17 cellular contexts compared by ENCODE assay signal in the genomic region with DNA sequence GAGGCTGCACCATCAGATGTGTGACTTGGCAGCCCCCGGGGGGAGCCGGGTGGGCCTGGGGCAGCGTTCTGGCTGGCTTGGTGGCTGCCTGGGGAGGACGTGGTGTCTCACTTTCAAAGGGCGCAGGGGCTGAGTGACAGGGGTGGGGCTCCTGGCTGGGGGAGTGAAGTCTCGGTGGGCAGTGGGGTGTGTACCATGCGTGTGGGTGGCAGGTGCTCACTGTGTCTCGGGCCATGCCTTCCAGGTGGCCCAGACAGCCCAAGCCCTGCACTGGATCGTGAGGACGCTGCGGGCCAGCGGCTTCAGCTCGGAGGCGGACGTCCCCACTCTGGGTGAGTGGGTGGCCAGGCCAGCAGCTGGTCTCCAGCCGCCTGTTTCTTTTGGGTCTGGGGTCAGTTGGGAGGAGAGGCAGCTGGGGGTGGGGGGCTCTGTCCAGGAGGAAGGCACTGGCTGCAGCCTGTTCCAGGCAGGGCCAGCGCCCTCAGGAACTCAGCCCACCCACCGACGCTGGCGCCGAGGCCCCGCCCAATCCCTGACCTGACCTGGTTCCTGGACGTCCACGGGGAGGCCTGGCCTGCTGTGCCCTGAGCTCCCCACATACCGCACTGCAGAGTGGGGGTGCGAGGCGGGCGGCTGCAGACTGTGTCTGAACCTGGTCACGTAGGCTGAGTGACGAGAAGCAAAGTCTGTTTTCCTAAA. TPM values are rescaled to one million over a fixed set of nuclear protein-coding genes. Genes with fewer than 3 reads are reported as not detected.
A peak's percentile ranks its signal among the peaks of the same experiment; 100 is the strongest.
DNase-seq lines count a peak whose midpoint lies in the region; ATAC-seq and TF ChIP-seq lines count a peak whose summit lies in the region.
"Had no signal": no experiment of that assay in that cellular context is flagged by ENCODE, and none has a peak within 500 bp of the region (broad histone marks: within the 10 kb centered on the region; RNA-seq: fewer than 3 reads in every experiment).

No MANE protein-coding gene starts in this region.

- POLR2A ChIA-PET in OCI-LY7 (lab: Charles Lee) = interaction anchor here (0.6 kb wide), 1 partner anchor 45 kb away, joined by 4 read pairs; no protein-coding TSS in a partner anchor

- DNase-seq in ecto neural progenitor cell (ENCODE audit: low spot score) (peak; percentile 54), psoas muscle (peak in 1 of 2 donors; percentile 45), C1 segment of cervical spinal cord (lab: John Stamatoyannopoulos, UW) (no peak), OCI-LY7 (ENCODE audit: low spot score) (no peak)
- DNase-seq: activated CD4-positive, alpha-beta memory T cell treated with anti-CD3 and anti-CD28 coated beads for 36 hours; activated T-cell treated with anti-CD3 and anti-CD28 coated beads, Interleukin-2, amount 50 U/mL, for 72 hours; effector memory CD4-positive, alpha-beta T cell; GOT3; heart right ventricle; midbrain; NCI-H1105 treated with DMSO at 0.1 percent for 48 hours; NCI-H748 treated with DMSO at 0.1 percent for 48 hours had no signal

- intact Hi-C loops in psoas muscle (cut with DNase I) = no loop called here
- intact Hi-C loops in OCI-LY7 (cut with micrococcal nuclease; ENCODE audit: unreplicated experiment) = loop anchor here (5.0 kb wide), 2 partner anchors 82 to 1218 kb away; a partner anchor contains a TSS

- H3K9me3 ChIP-seq in BLaER1 = peaks cover 24% of the 10 kb centered on the region
- H3K9me3 ChIP-seq in psoas muscle = peaks cover 6% of the 10 kb centered on the region
- H3K9me3 ChIP-seq in OCI-LY7 (ENCODE audit: low read length) = peaks cover 9% of the 10 kb centered on the region
- peaks cover 0 to 6% (median 0%) of the 10 kb centered on the region in 3 donors for H3K9me3 ChIP-seq in gastroesophageal sphincter

- 63 to 70% (median 64%) methylated on average over 25 to 30 of the region's 30 CpGs for WGBS in psoas muscle, 3 donors
- no CpG with 5 or more reads among the region's 30 CpGs for WGBS in gastroesophageal sphincter (ENCODE audit: low coverage in 1 of 2), 2 donors

- CTCF ChIA-PET in OCI-LY7 (lab: Charles Lee; ENCODE audit: unreplicated experiment) = no interaction called here

- H3K36me3 ChIP-seq in BLaER1 (peaks cover 46% of the 10 kb centered on the region), psoas muscle (ENCODE audit: insufficient read depth in 1 of 2, low read depth in 1 of 2) (no peaks in the 10 kb centered on the region), OCI-LY7 (ENCODE audit: insufficient read depth, low read length) (no peaks in the 10 kb centered on the region), gastroesophageal sphincter (no peaks in the 10 kb centered on the region)

- no peak for TF ChIP-seq CTCF in psoas muscle (IDR thresholded peaks at IDR 0.05)
- no peak for TF ChIP-seq CTCF in OCI-LY7 (conservative IDR thresholded peaks at IDR 0.05; ENCODE audit: low read length)
- no peak for TF ChIP-seq CTCF in gastroesophageal sphincter (IDR thresholded peaks at IDR 0.05)

- no peaks in the 10 kb centered on the region for H3K79me2 ChIP-seq in OCI-LY7 (ENCODE audit: insufficient read depth, low read depth, low read length)

- H4K20me1 ChIP-seq in BLaER1 (no peaks in the 10 kb centered on the region), OCI-LY7 (ENCODE audit: insufficient read depth, low read length) (no peaks in the 10 kb centered on the region)

- H3K4me1 ChIP-seq in BLaER1 = peaks cover 78% of the 10 kb centered on the region
- H3K4me1 ChIP-seq in psoas muscle = no peaks in the 10 kb centered on the region
- H3K4me1 ChIP-seq in OCI-LY7 (ENCODE audit: insufficient read depth, low read length, poor library complexity, severe bottlenecking) = peaks cover 9% of the 10 kb centered on the region
- H3K4me1 ChIP-seq in gastroesophageal sphincter = no peaks in the 10 kb centered on the region
- H3K4me1 ChIP-seq: heart right ventricle had no signal

- TF ChIP-seq RAD21 in Ishikawa (IDR thresholded peaks at IDR 0.05; ENCODE audit: low read depth) = no peak

- H3K27ac ChIP-seq in BLaER1 (peak overlapping the region; percentile 93), psoas muscle (no peak overlapping the region), OCI-LY7 (ENCODE audit: low read depth, low read length, poor library complexity, severe bottlenecking) (no peak overlapping the region), gastroesophageal sphincter (no peak overlapping the region)
- H3K27ac ChIP-seq: heart right ventricle, HL-60 had no signal

- H3K4me3 ChIP-seq in BLaER1 (peak overlapping the region; percentile 66), psoas muscle (peak overlapping the region; percentile 22), OCI-LY7 (ENCODE audit: low read depth, low read length, poor library complexity, severe bottlenecking) (no peak overlapping the region), gastroesophageal sphincter (peak overlapping the region in 1 of 2 donors; percentile 20)

- H3K9ac ChIP-seq in BLaER1 = peak overlapping the region; percentile 81

- no peak for TF ChIP-seq EP300 in Ishikawa (IDR thresholded peaks at IDR 0.05; ENCODE audit: borderline replicate concordance)
- TF ChIP-seq EP300 in gastroesophageal sphincter (IDR thresholded peaks at IDR 0.05) = no peak

- ATAC-seq in psoas muscle (no peak), GM21576 (IDR thresholded peaks at IDR 0.05; ENCODE audit: unreplicated experiment) (no peak), gastroesophageal sphincter (no peak)

- H3K4me2 ChIP-seq in BLaER1 (peak overlapping the region; percentile 99), OCI-LY7 (ENCODE audit: low read length) (no peak overlapping the region)

- no peaks in the 10 kb centered on the region for H3K27me3 ChIP-seq in BLaER1
- peaks cover 0 to 24% (median 0%) of the 10 kb centered on the region in 3 donors for H3K27me3 ChIP-seq in psoas muscle (ENCODE audit: insufficient read depth in 3 of 3, low read length in 2 of 3)
- peaks cover 41% of the 10 kb centered on the region for H3K27me3 ChIP-seq in gastroesophageal sphincter

- TF ChIP-seq POLR2A in gastroesophageal sphincter (IDR thresholded peaks at IDR 0.05) = no peak

- BruUV-seq in OCI-LY7 (replicated peaks; lab: Mats Ljungman, UMichigan) = no TSS peak

- no peak overlapping the region for H2AFZ ChIP-seq in OCI-LY7 (ENCODE audit: low read length)

- no peaks in the 10 kb centered on the region for H3K9me2 ChIP-seq in OCI-LY7 (ENCODE audit: insufficient read depth, low read length)

TF ChIP-seq in Ishikawa, 13 proteins besides CTCF, POLR2A, EP300 and RAD21:
- TF ChIP-seq CREB1 (IDR thresholded peaks at IDR 0.05; ENCODE audit: low read depth) (no peak), TEAD4 (IDR thresholded peaks at IDR 0.05) (no peak), TCF12 (IDR thresholded peaks at IDR 0.05; ENCODE audit: low read depth) (no peak), TAF1 (IDR thresholded peaks at IDR 0.05; ENCODE audit: low read depth) (no peak; the same call in 1 of the 2 replicates), ZBTB7A (IDR thresholded peaks at IDR 0.05; ENCODE audit: low read depth) (peak; percentile 65; the same call in 1 of the 2 replicates), NFIC (IDR thresholded peaks at IDR 0.05) (no peak), CEBPB (IDR thresholded peaks at IDR 0.05) (no peak), YY1 (IDR thresholded peaks at IDR 0.05; ENCODE audit: low read depth) (no peak), EGR1 (IDR thresholded peaks at IDR 0.05) (peak; percentile 31; the same call in 1 of the 2 replicates), FOXM1 (IDR thresholded peaks at IDR 0.05; ENCODE audit: borderline replicate concordance, low read depth) (no peak)
- TF ChIP-seq, protein P1, sequence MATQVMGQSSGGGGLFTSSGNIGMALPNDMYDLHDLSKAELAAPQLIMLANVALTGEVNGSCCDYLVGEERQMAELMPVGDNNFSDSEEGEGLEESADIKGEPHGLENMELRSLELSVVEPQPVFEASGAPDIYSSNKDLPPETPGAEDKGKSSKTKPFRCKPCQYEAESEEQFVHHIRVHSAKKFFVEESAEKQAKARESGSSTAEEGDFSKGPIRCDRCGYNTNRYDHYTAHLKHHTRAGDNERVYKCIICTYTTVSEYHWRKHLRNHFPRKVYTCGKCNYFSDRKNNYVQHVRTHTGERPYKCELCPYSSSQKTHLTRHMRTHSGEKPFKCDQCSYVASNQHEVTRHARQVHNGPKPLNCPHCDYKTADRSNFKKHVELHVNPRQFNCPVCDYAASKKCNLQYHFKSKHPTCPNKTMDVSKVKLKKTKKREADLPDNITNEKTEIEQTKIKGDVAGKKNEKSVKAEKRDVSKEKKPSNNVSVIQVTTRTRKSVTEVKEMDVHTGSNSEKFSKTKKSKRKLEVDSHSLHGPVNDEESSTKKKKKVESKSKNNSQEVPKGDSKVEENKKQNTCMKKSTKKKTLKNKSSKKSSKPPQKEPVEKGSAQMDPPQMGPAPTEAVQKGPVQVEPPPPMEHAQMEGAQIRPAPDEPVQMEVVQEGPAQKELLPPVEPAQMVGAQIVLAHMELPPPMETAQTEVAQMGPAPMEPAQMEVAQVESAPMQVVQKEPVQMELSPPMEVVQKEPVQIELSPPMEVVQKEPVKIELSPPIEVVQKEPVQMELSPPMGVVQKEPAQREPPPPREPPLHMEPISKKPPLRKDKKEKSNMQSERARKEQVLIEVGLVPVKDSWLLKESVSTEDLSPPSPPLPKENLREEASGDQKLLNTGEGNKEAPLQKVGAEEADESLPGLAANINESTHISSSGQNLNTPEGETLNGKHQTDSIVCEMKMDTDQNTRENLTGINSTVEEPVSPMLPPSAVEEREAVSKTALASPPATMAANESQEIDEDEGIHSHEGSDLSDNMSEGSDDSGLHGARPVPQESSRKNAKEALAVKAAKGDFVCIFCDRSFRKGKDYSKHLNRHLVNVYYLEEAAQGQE (IDR thresholded peaks at IDR 0.05; ENCODE audit: low read depth) = no peak
- TF ChIP-seq, protein P2, sequence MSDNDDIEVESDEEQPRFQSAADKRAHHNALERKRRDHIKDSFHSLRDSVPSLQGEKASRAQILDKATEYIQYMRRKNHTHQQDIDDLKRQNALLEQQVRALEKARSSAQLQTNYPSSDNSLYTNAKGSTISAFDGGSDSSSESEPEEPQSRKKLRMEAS (IDR thresholded peaks at IDR 0.05) = no peak
- TF ChIP-seq, protein P3, sequence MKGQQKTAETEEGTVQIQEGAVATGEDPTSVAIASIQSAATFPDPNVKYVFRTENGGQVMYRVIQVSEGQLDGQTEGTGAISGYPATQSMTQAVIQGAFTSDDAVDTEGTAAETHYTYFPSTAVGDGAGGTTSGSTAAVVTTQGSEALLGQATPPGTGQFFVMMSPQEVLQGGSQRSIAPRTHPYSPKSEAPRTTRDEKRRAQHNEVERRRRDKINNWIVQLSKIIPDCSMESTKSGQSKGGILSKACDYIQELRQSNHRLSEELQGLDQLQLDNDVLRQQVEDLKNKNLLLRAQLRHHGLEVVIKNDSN (IDR thresholded peaks at IDR 0.05) = no peak

RNA-seq across cellular contexts. Expression of a gene that starts 30.6 kb away (rescaled TPM):
- total RNA-seq in psoas muscle (1 to 10 TPM in 1 of 4 donors, under 1 TPM in 3; 0.13 to 1.1 (median 0.23) TPM), OCI-LY7 (2022) (not detected in 2 replicates), gastroesophageal sphincter (1 to 10 TPM; 2.7 to 8.3 (median 6.7) TPM)
- under 1 TPM; 0.08 to 0.29 (median 0.08) TPM for polyA plus RNA-seq in psoas muscle
- not detected in 2 replicates for total RNA-seq in OCI-LY7 (2014; rRNA removed; shearing (Covaris generic))
